Comparison of ENCODE assay signal across 7 cellular contexts in genomic region chr5:79417495-79417894, GRCh38.
"Had no signal": no experiment of that assay in that cellular context is flagged by ENCODE, and none has a peak within 500 bp of the region (broad histone marks: within the 10 kb centered on the region; RNA-seq: fewer than 3 reads in every experiment).

No MANE protein-coding gene starts in this region.

- H3K9me3 ChIP-seq: HAP-1 had no signal

- H3K4me3 Mint-ChIP-seq: HFFc6 had no signal

- H3K4me3 ChIP-seq: HAP-1, K562 had no signal

- H3K36me3 ChIP-seq: HAP-1 had no signal

- H3K9me3 Mint-ChIP-seq: HFFc6 had no signal

- H3K27ac Mint-ChIP-seq: HFFc6 had no signal

- ATAC-seq: HCT116, K562 had no signal

- DNase-seq: GOT3, H7, HFFc6, IMR-90 had no signal
